Comparison of ENCODE assay signal across 8 cellular contexts in genomic region chr3:5186089-5186853, GRCh38. TPM values are rescaled to one million over a fixed set of nuclear protein-coding genes. Genes with fewer than 3 reads are reported as not detected.
DNase-seq lines count a peak whose midpoint lies in the region; ATAC-seq and TF ChIP-seq lines count a peak whose summit lies in the region.

No MANE protein-coding gene starts in this region.

- H3K9me2 ChIP-seq in OCI-LY1 (ENCODE audit: low read depth, low read length): no peaks in the 10 kb centered on the region

- peaks cover 37% of the 10 kb centered on the region for H3K79me2 ChIP-seq in OCI-LY1 (ENCODE audit: insufficient read depth, low read length)

- H3K27me3 Mint-ChIP-seq in CD8-positive, alpha-beta memory T cell: no peaks in the 10 kb centered on the region
- H3K27me3 Mint-ChIP-seq in effector memory CD8-positive, alpha-beta T cell: no peaks in the 10 kb centered on the region

- H2AFZ ChIP-seq in OCI-LY1 (ENCODE audit: low read length): no peak overlapping the region

- ATAC-seq in GM21447 (IDR thresholded peaks at IDR 0.05; ENCODE audit: unreplicated experiment) (peak; percentile 14), foreskin keratinocyte (no peak)
- no peak for ATAC-seq in effector memory CD8-positive, alpha-beta T cell (replicated peaks)
- ATAC-seq in activated CD4-positive, CD25-positive, alpha-beta regulatory T cell treated with anti-CD3 and anti-CD28 coated beads, Interleukin-2, amount 50 U/mL, for 24 hours: no peak

- H3K27me3 ChIP-seq in CD8-positive, alpha-beta memory T cell (ENCODE audit: insufficient read depth, low read length, poor library complexity, severe bottlenecking): no peaks in the 10 kb centered on the region
- H3K27me3 ChIP-seq in OCI-LY1 (ENCODE audit: insufficient read depth, low read length) (no peaks in the 10 kb centered on the region), foreskin keratinocyte (no peaks in the 10 kb centered on the region)

- peak overlapping the region; percentile 92 for H3K4me2 ChIP-seq in OCI-LY1 (ENCODE audit: low read length)

- peak overlapping the region; percentile 93 for H3K27ac ChIP-seq in CD8-positive, alpha-beta memory T cell (ENCODE audit: low read depth, low read length)
- H3K27ac ChIP-seq in OCI-LY1 (ENCODE audit: low read depth, low read length, poor library complexity, severe bottlenecking): peak overlapping the region; percentile 99
- H3K27ac ChIP-seq in foreskin keratinocyte: no peak overlapping the region

- H3K4me3 Mint-ChIP-seq in CD8-positive, alpha-beta memory T cell: peak overlapping the region; percentile 44 to 100 (median 93)
- H3K4me3 Mint-ChIP-seq in effector memory CD8-positive, alpha-beta T cell: peak overlapping the region; percentile 96 to 100

- no peaks in the 10 kb centered on the region for H3K9me3 Mint-ChIP-seq in CD8-positive, alpha-beta memory T cell
- no peaks in the 10 kb centered on the region for H3K9me3 Mint-ChIP-seq in effector memory CD8-positive, alpha-beta T cell

- POLR2A ChIA-PET in CD8-positive, alpha-beta memory T cell (lab: Charles Lee): interaction anchor here (3.8 kb wide), 1 partner anchor 11 kb away, joined by 62 read pairs; no protein-coding TSS in a partner anchor

- H3F3A ChIP-seq in OCI-LY1 (ENCODE audit: insufficient read depth, low read length): no peaks in the 10 kb centered on the region

- H3K36me3 Mint-ChIP-seq in CD8-positive, alpha-beta memory T cell: peaks cover 0 to 33% (median 3%) of the 10 kb centered on the region in 3 donors
- H3K36me3 Mint-ChIP-seq in effector memory CD8-positive, alpha-beta T cell (ENCODE audit: insufficient read depth): peaks cover 29% of the 10 kb centered on the region

- peak overlapping the region; percentile 45 to 94 (median 82) for H3K27ac Mint-ChIP-seq in CD8-positive, alpha-beta memory T cell
- no peak overlapping the region for H3K27ac Mint-ChIP-seq in effector memory CD8-positive, alpha-beta T cell

- CTCF ChIA-PET in CD8-positive, alpha-beta memory T cell (lab: Charles Lee): interaction anchor here (1.4 to 2.3 kb wide), 3 partner anchors 10 to 63 kb away, joined by 5 to 18 read pairs (median 6); no protein-coding TSS in a partner anchor

- no peaks in the 10 kb centered on the region for H4K20me1 ChIP-seq in OCI-LY1 (ENCODE audit: insufficient read depth, low read length)

- H3K9ac ChIP-seq in OCI-LY1 (ENCODE audit: low read length): peak overlapping the region; percentile 71

- no peak overlapping the region for H3K4me3 ChIP-seq in CD8-positive, alpha-beta memory T cell (ENCODE audit: low read length)
- H3K4me3 ChIP-seq in OCI-LY1 (ENCODE audit: low read depth, low read length, poor library complexity, severe bottlenecking): peak overlapping the region; percentile 99
- H3K4me3 ChIP-seq in skeletal muscle cell (ENCODE audit: low read depth, low read length): peak overlapping the region; percentile 49

- no peak for DNase-seq in CD8-positive, alpha-beta memory T cell
- DNase-seq in effector memory CD8-positive, alpha-beta T cell: no peak
- DNase-seq in skeletal muscle cell (ENCODE audit: low read depth) (no peak), foreskin keratinocyte (no peak), D341Med (ENCODE audit: low spot score) (no peak)

- TF ChIP-seq CTCF in OCI-LY1 (IDR thresholded peaks at IDR 0.05; ENCODE audit: low read length) (no peak), foreskin keratinocyte (conservative IDR thresholded peaks at IDR 0.05) (no peak)

- no peaks in the 10 kb centered on the region for H3K9me3 ChIP-seq in CD8-positive, alpha-beta memory T cell (ENCODE audit: low read length)
- no peaks in the 10 kb centered on the region for H3K9me3 ChIP-seq in OCI-LY1 (ENCODE audit: low read length)

- peaks cover 6% of the 10 kb centered on the region for H3K36me3 ChIP-seq in CD8-positive, alpha-beta memory T cell (ENCODE audit: insufficient read depth, low read length)
- peaks cover 4% of the 10 kb centered on the region; the same call in 1 of the 2 replicates for H3K36me3 ChIP-seq in OCI-LY1 (ENCODE audit: insufficient read depth, low read length)

- H3K4me1 ChIP-seq in CD8-positive, alpha-beta memory T cell (ENCODE audit: insufficient read depth, low read length): peaks cover 12% of the 10 kb centered on the region
- H3K4me1 ChIP-seq in OCI-LY1 (ENCODE audit: insufficient read depth, low read length, severe bottlenecking) (peaks cover 69% of the 10 kb centered on the region), foreskin keratinocyte (peaks cover 4% of the 10 kb centered on the region)

- peaks cover 26 to 43% (median 28%) of the 10 kb centered on the region in 3 donors for H3K4me1 Mint-ChIP-seq in CD8-positive, alpha-beta memory T cell
- H3K4me1 Mint-ChIP-seq in effector memory CD8-positive, alpha-beta T cell (ENCODE audit: low read depth in 2 of 2): peaks cover 19 to 22% of the 10 kb centered on the region in 2 donors

RNA-seq across cellular contexts. Expression of gene EDEM1, which starts 1.2 kb away (rescaled TPM):
- total RNA-seq in CD8-positive, alpha-beta memory T cell: 100 to 1,000 TPM; 120 to 121 TPM
- polyA plus RNA-seq in CD8-positive, alpha-beta memory T cell: 39.7 TPM
- 56.4 and 79.1 TPM in 2 replicates for total RNA-seq in foreskin keratinocyte
- 16.0 and 19.5 TPM in 2 replicates for polyA plus RNA-seq in foreskin keratinocyte

Comparison
In these comparisons a context has a peak if more than half of its experiments do, and no peak if none do; other contexts are left out.
1. H3K27ac Mint-ChIP-seq: peak in CD8-positive, alpha-beta memory T cell (8 of 8); none in effector memory CD8-positive, alpha-beta T cell (0 of 2).